In the genomic region with DNA sequence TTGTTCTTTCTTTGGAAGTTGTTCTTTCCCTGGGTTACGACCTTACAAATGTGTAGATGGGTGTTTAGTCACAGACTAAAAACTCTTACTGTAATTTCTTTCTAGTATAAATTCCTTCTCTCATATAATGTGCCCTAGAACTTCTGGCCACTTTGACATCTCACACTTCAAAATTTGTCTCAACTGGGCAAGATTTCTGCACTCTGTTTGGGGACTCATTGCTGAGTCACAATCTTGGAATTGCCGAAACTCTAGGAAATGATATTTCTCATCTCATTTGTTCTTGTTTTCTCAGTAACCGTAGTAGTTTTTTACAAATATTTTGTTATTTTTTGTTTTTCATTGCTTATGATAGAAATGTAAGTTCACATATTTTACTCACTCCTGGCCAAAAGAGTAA, we compare ENCODE assay signal across 21 cellular contexts.
"Had no signal": no experiment of that assay in that cellular context is flagged by ENCODE, and none has a peak within 500 bp of the region (broad histone marks: within the 10 kb centered on the region; RNA-seq: fewer than 3 reads in every experiment).

No MANE protein-coding gene starts in this region.

- DNase-seq: activated CD4-positive, CD25-positive, alpha-beta regulatory T cell treated with anti-CD3 and anti-CD28 coated beads, Interleukin-2, amount 50 U/mL, for 72 hours; activated CD8-positive, alpha-beta memory T cell treated with anti-CD3 and anti-CD28 coated beads for 24 hours; activated effector memory CD4-positive, alpha-beta T cell treated with anti-CD3 and anti-CD28 coated beads, Interleukin-2, amount 50 U/mL, for 16 hours; activated naive CD4-positive, alpha-beta T cell treated with anti-CD3 and anti-CD28 coated beads, Interleukin-2, amount 50 U/mL, for 16 hours; activated T-cell treated with anti-CD3 and anti-CD28 coated beads, Interleukin-2, amount 50 U/mL, for 72 hours; adrenal gland; body of pancreas; central memory CD4-positive, alpha-beta T cell; effector CD4-positive, alpha-beta T cell; foreskin keratinocyte; hypothalamus; kidney; stimulated activated naive B cell treated with anti-CD40 and anti-IgM and Interleukin-4, amounts not matched to agents 10 μg/mL and 1 μg/mL and 100 μg/mL, for 72 hours; T1000; thyroid gland had no signal

- H3K27me3 ChIP-seq: adrenal gland, body of pancreas, esophagus muscularis mucosa, foreskin keratinocyte, neutrophil, thyroid gland had no signal

- H3K4me2 ChIP-seq: smooth muscle cell had no signal

- H3K27ac ChIP-seq: adrenal gland, body of pancreas, esophagus muscularis mucosa, foreskin keratinocyte, neutrophil, thyroid gland had no signal

- ATAC-seq: activated T-cell treated with anti-CD3 and anti-CD28 coated beads, Interleukin-2, amount 50 U/mL, for 72 hours; body of pancreas; foreskin keratinocyte; left lobe of liver; natural killer cell treated with Interleukin-12 subunit alpha and Interleukin-12 subunit beta and Interleukin-15 and Interleukin-18, amount 100 ng/mL, for 72 hours; sciatic nerve; stimulated activated naive B cell treated with anti-CD40 and anti-IgM and Interleukin-4, amounts not matched to agents 10 μg/mL and 1 μg/mL and 100 μg/mL, for 72 hours had no signal

- H3K36me3 ChIP-seq: adrenal gland, esophagus muscularis mucosa, neutrophil, thyroid gland had no signal

- H3K4me1 ChIP-seq: adrenal gland, body of pancreas, esophagus muscularis mucosa, foreskin keratinocyte had no signal

- H3K4me3 ChIP-seq: adrenal gland, body of pancreas, esophagus muscularis mucosa, smooth muscle cell, thyroid gland had no signal

- H3K9me3 ChIP-seq: adrenal gland, body of pancreas, esophagus muscularis mucosa, neutrophil, thyroid gland had no signal
